1 cellular context compared by ENCODE assay signal in genomic region chr11:57341250-57341808, GRCh38.
TF ChIP-seq lines count a peak whose summit lies in the region.

No MANE protein-coding gene starts in this region.

TF ChIP-seq in SK-N-SH, 30 proteins besides CTCF, POLR2A, EP300 and RAD21 (continued from another document):
- TF ChIP-seq ZBTB33 (IDR thresholded peaks at IDR 0.05; ENCODE audit: borderline replicate concordance, low read depth): no peak
- TF ChIP-seq RFX5 (IDR thresholded peaks at IDR 0.05; ENCODE audit: low read length): no peak
